In the genomic region with DNA sequence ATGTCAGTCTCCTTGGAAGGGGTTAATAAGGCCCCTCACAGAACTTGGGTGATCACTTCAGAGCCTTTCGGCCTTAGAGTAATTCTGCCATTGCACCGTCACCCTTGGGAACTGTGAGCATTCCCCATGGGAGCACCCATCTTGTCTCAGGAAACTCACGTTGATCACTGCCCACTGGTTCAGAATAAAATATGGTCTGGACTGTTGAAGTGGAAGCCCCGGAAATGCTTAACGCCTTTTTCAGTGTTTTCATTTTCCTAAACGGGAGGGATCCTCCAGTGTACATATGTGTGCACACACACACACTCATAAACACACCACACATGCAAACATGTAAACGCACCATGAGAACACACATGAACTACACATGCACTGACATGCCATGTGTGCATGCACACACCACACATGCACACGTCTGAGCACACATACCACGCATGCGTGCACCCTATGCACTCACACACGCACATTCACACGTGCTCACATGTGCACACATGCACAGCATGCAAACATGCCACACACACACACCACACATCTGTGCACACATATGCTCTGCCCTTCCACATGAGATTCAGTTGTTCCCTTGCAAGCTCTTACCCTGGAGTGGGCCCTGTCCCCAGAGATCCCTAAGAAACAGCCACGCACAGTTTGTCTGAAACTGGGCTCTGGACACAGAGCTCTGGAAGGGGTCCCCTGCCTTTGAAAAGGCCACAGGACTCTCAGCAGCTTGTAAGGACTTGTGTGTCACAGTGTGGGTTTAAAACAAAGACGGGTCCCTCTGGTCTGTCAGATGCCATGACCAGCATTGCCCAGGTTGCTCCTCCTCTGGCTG, we compare ENCODE assay signal across 14 cellular contexts. TPM values are rescaled to one million over a fixed set of nuclear protein-coding genes. Genes with fewer than 3 reads are reported as not detected.
DNase-seq lines count a peak whose midpoint lies in the region; ATAC-seq and TF ChIP-seq lines count a peak whose summit lies in the region.
"Had no signal": no experiment of that assay in that cellular context is flagged by ENCODE, and none has a peak within 500 bp of the region (broad histone marks: within the 10 kb centered on the region; RNA-seq: fewer than 3 reads in every experiment).

No MANE protein-coding gene starts in this region.

- H4K20me1 ChIP-seq in OCI-LY7 (ENCODE audit: insufficient read depth, low read length): no peaks in the 10 kb centered on the region

- H3K9me3 ChIP-seq in cardiac muscle cell (ENCODE audit: low read depth) (no peaks in the 10 kb centered on the region), right cardiac atrium (ENCODE audit: control insufficient read depth, low read length) (no peaks in the 10 kb centered on the region), OCI-LY7 (ENCODE audit: low read length) (no peaks in the 10 kb centered on the region), aorta (ENCODE audit: control insufficient read depth, low read length) (no peaks in the 10 kb centered on the region)
- H3K9me3 ChIP-seq: ovary, thoracic aorta had no signal

- no peaks in the 10 kb centered on the region for H3K79me2 ChIP-seq in OCI-LY7 (ENCODE audit: insufficient read depth, low read depth, low read length)

- H3K4me3 Mint-ChIP-seq in Calu3 (ENCODE audit: low read depth, unreplicated experiment): no peak overlapping the region
- H3K4me3 Mint-ChIP-seq: activated CD4-positive, alpha-beta T cell treated with anti-CD3 and anti-CD28 coated beads, Interleukin-2, amount 10 ng/mL, durations not matched to agents 24 days and 14 days; activated naive CD4-positive, alpha-beta T cell treated with anti-CD3 and anti-CD28 coated beads, Interleukin-2, amount 50 U/mL, for 24 hours had no signal

- CTCF ChIA-PET in OCI-LY7 (lab: Charles Lee; ENCODE audit: unreplicated experiment) (no interaction called here), Calu3 (lab: Charles Lee) (no interaction called here)

- no peaks in the 10 kb centered on the region for H3K9me3 Mint-ChIP-seq in Calu3 (ENCODE audit: low read depth, unreplicated experiment)
- H3K9me3 Mint-ChIP-seq: activated CD4-positive, alpha-beta T cell treated with anti-CD3 and anti-CD28 coated beads, Interleukin-2, amount 10 ng/mL, durations not matched to agents 24 days and 14 days; activated naive CD4-positive, alpha-beta T cell treated with anti-CD3 and anti-CD28 coated beads, Interleukin-2, amount 50 U/mL, for 24 hours had no signal

- 67% methylated on average over 14 of the region's 14 CpGs for WGBS in right cardiac atrium
- WGBS in aorta, 2 donors: 50 to 54% methylated on average over 14 of the region's 14 CpGs

- DNase-seq in cardiac muscle cell (ENCODE audit: low read depth in 1 of 2, low spot score in 1 of 2) (no peak), right cardiac atrium (no peak), OCI-LY7 (ENCODE audit: low spot score) (peak; percentile 77), aorta (peak; percentile 15 to 22), Calu3 (no peak), MV-4-11 (lab: John Stamatoyannopoulos, UW) (no peak), NCI-H1694 treated with DMSO at 0.1 percent for 48 hours (lab: John Stamatoyannopoulos, UW) (no peak)
- DNase-seq: activated CD4-positive, alpha-beta T cell treated with anti-CD3 and anti-CD28 coated beads, Interleukin-2, amount 10 ng/mL, durations not matched to agents 24 days and 14 days; dermis blood vessel endothelial cell; foreskin keratinocyte had no signal

- peak overlapping the region; percentile 77 for H3K4me2 ChIP-seq in OCI-LY7 (ENCODE audit: low read length)

- no peaks in the 10 kb centered on the region for H3K27me3 ChIP-seq in cardiac muscle cell
- H3K27me3 ChIP-seq in right cardiac atrium (ENCODE audit: control insufficient read depth, insufficient read depth): no peaks in the 10 kb centered on the region
- no peaks in the 10 kb centered on the region for H3K27me3 ChIP-seq in aorta (ENCODE audit: control insufficient read depth in 1 of 2, insufficient read depth in 2 of 2, low read length in 1 of 2)
- H3K27me3 ChIP-seq: ovary had no signal

- TF ChIP-seq CTCF in cardiac muscle cell (IDR thresholded peaks at IDR 0.05; ENCODE audit: low read depth, low read length) (no peak), OCI-LY7 (conservative IDR thresholded peaks at IDR 0.05; ENCODE audit: low read length) (no peak), Calu3 (IDR thresholded peaks at IDR 0.05; ENCODE audit: unreplicated experiment) (no peak)

- intact Hi-C loops in right cardiac atrium (cut with DNase I): no loop called here
- intact Hi-C loops in OCI-LY7 (cut with micrococcal nuclease; ENCODE audit: unreplicated experiment): no loop called here
- intact Hi-C loops in aorta (cut with DNase I): no loop called here
- intact Hi-C loops in Calu3 (cut with micrococcal nuclease; ENCODE audit: unreplicated experiment): no loop called here

- no peaks in the 10 kb centered on the region for H3K27me3 Mint-ChIP-seq in Calu3 (ENCODE audit: unreplicated experiment)
- H3K27me3 Mint-ChIP-seq: activated naive CD4-positive, alpha-beta T cell treated with anti-CD3 and anti-CD28 coated beads, Interleukin-2, amount 50 U/mL, for 24 hours had no signal

- ATAC-seq in right cardiac atrium (no peak), HG02759 (IDR thresholded peaks at IDR 0.05; ENCODE audit: unreplicated experiment) (peak; percentile 20), aorta (ENCODE audit: low FRiP score) (no peak)
- ATAC-seq: foreskin keratinocyte had no signal

- H3K36me3 ChIP-seq in cardiac muscle cell: no peaks in the 10 kb centered on the region
- no peaks in the 10 kb centered on the region for H3K36me3 ChIP-seq in OCI-LY7 (ENCODE audit: insufficient read depth, low read length)
- H3K36me3 ChIP-seq in aorta (ENCODE audit: control insufficient read depth in 1 of 2, insufficient read depth in 2 of 2, low read length in 1 of 2): no peaks in the 10 kb centered on the region
- H3K36me3 ChIP-seq: ovary, thoracic aorta had no signal

- H3K36me3 Mint-ChIP-seq in Calu3 (ENCODE audit: insufficient read depth, unreplicated experiment): no peaks in the 10 kb centered on the region
- H3K36me3 Mint-ChIP-seq: activated naive CD4-positive, alpha-beta T cell treated with anti-CD3 and anti-CD28 coated beads, Interleukin-2, amount 50 U/mL, for 24 hours had no signal

- peak overlapping the region; percentile 92 for H2AFZ ChIP-seq in OCI-LY7 (ENCODE audit: low read length)

- BruUV-seq in OCI-LY7 (replicated peaks; lab: Mats Ljungman, UMichigan): no TSS peak
- no TSS peak for BruUV-seq in Calu3 (replicated peaks; lab: Mats Ljungman, UMichigan)

- no peak overlapping the region for H3K4me3 ChIP-seq in cardiac muscle cell
- H3K4me3 ChIP-seq in right cardiac atrium (ENCODE audit: low read length): no peak overlapping the region
- peak overlapping the region; percentile 61 for H3K4me3 ChIP-seq in OCI-LY7 (ENCODE audit: low read depth, low read length, poor library complexity, severe bottlenecking)
- no peak overlapping the region for H3K4me3 ChIP-seq in aorta (ENCODE audit: low read length in 2 of 2)
- H3K4me3 ChIP-seq: ovary, thoracic aorta had no signal

- peak overlapping the region; percentile 92 for H3K27ac ChIP-seq in cardiac muscle cell
- no peak overlapping the region for H3K27ac ChIP-seq in right cardiac atrium (ENCODE audit: low read length)
- H3K27ac ChIP-seq in OCI-LY7 (ENCODE audit: low read depth, low read length, poor library complexity, severe bottlenecking): peak overlapping the region; percentile 21
- H3K27ac ChIP-seq in aorta (ENCODE audit: low read depth in 1 of 2, low read length in 2 of 2): no peak overlapping the region
- H3K27ac ChIP-seq: foreskin keratinocyte, ovary, thoracic aorta had no signal

- peaks cover 21% of the 10 kb centered on the region for H3K4me1 Mint-ChIP-seq in Calu3 (ENCODE audit: low read depth, unreplicated experiment)
- H3K4me1 Mint-ChIP-seq: activated naive CD4-positive, alpha-beta T cell treated with anti-CD3 and anti-CD28 coated beads, Interleukin-2, amount 50 U/mL, for 24 hours had no signal

- no peak overlapping the region for H3K27ac Mint-ChIP-seq in Calu3 (ENCODE audit: unreplicated experiment)
- H3K27ac Mint-ChIP-seq: activated CD4-positive, alpha-beta T cell treated with anti-CD3 and anti-CD28 coated beads, Interleukin-2, amount 10 ng/mL, durations not matched to agents 24 days and 14 days; activated naive CD4-positive, alpha-beta T cell treated with anti-CD3 and anti-CD28 coated beads, Interleukin-2, amount 50 U/mL, for 24 hours had no signal

- POLR2A ChIA-PET in OCI-LY7 (lab: Charles Lee): interaction anchor here (1.4 to 1.7 kb wide), 3 partner anchors 10 to 18 kb away, joined by 3 to 5 read pairs (median 4); no protein-coding TSS in a partner anchor

- H3K9me2 ChIP-seq in OCI-LY7 (ENCODE audit: insufficient read depth, low read length): no peaks in the 10 kb centered on the region

- H3K4me1 ChIP-seq in cardiac muscle cell (ENCODE audit: low read depth) (peaks cover 22% of the 10 kb centered on the region), right cardiac atrium (ENCODE audit: control insufficient read depth, insufficient read depth, low read length) (no peaks in the 10 kb centered on the region), OCI-LY7 (ENCODE audit: insufficient read depth, low read length, poor library complexity, severe bottlenecking) (peaks cover 28% of the 10 kb centered on the region), aorta (ENCODE audit: control insufficient read depth in 1 of 2, insufficient read depth in 2 of 2, low read length in 2 of 2) (no peaks in the 10 kb centered on the region)
- H3K4me1 ChIP-seq: foreskin keratinocyte had no signal

RNA-seq across cellular contexts. Expression of a gene that starts 17.0 kb away (rescaled TPM):
- total RNA-seq in cardiac muscle cell (73.9 and 101 TPM in 2 replicates), right cardiac atrium (10 to 100 TPM; 40.8 to 51.3 (median 48.1) TPM), OCI-LY7 (2022) (78.6 and 93.8 TPM in 2 replicates), aorta (10 to 100 TPM; 25.1 to 28.5 TPM), Calu3 (2022) (45.8 and 55.5 TPM in 2 replicates)
- polyA plus RNA-seq in cardiac muscle cell (195 and 206 TPM in 2 replicates), right cardiac atrium (104 TPM), aorta (10 to 100 TPM; 49.5 to 62.2 TPM)
- 82.5 and 91.7 TPM in 2 replicates for total RNA-seq in OCI-LY7 (2014; rRNA removed; shearing (Covaris generic))

RNA-seq across cellular contexts. Expression of a gene that starts 18.6 kb away (rescaled TPM):
- total RNA-seq in cardiac muscle cell (141 and 286 TPM in 2 replicates), right cardiac atrium (10 to 100 TPM; 64.1 to 90.1 (median 76.8) TPM), OCI-LY7 (2022) (52.2 and 58.7 TPM in 2 replicates), aorta (10 to 100 TPM; 16.7 to 24.2 TPM), Calu3 (2022) (42.5 and 44.7 TPM in 2 replicates)
- polyA plus RNA-seq in cardiac muscle cell (281 and 371 TPM in 2 replicates), right cardiac atrium (216 TPM), aorta (10 to 100 TPM; 46.6 to 64.9 TPM)
- total RNA-seq in OCI-LY7 (2014; rRNA removed; shearing (Covaris generic)): 41.5 and 52.7 TPM in 2 replicates

Comparison
In these comparisons a context has a peak if more than half of its experiments do, and no peak if none do; other contexts are left out.
1. H3K27ac ChIP-seq: peak in cardiac muscle cell (single experiment) and OCI-LY7 (single experiment); none in right cardiac atrium (single experiment) and aorta (0 of 2).
2. DNase-seq: peak in OCI-LY7 (single experiment) and aorta (2 of 2); none in cardiac muscle cell (0 of 2), right cardiac atrium (0 of 3), Calu3 (single experiment), MV-4-11 (single experiment) and NCI-H1694 treated with DMSO at 0.1 percent for 48 hours (single experiment).